In genomic region chr4:123463869-123464268, GRCh38 we compare ENCODE assay signal across 20 cellular contexts.
A peak's percentile ranks its signal among the peaks of the same experiment; 100 is the strongest.
DNase-seq lines count a peak whose midpoint lies in the region; ATAC-seq and TF ChIP-seq lines count a peak whose summit lies in the region.
"Had no signal": no experiment of that assay in that cellular context is flagged by ENCODE, and none has a peak within 500 bp of the region (broad histone marks: within the 10 kb centered on the region; RNA-seq: fewer than 3 reads in every experiment).

No MANE protein-coding gene starts in this region.

- H3K9me3 ChIP-seq in DOHH2 (ENCODE audit: control insufficient read depth, insufficient read depth, low read length), result no peaks in the 10 kb centered on the region
- H3K9me3 ChIP-seq: SK-N-SH had no signal

- H3F3A ChIP-seq in DOHH2 (ENCODE audit: control insufficient read depth, insufficient read depth), result no peaks in the 10 kb centered on the region

- no peak overlapping the region for H3K27ac ChIP-seq in DOHH2 (ENCODE audit: low read depth, low read length)

- intact Hi-C loops in activated B cell treated with CpG ODN at 0.5 μM for 24 hours (cut with micrococcal nuclease), result no loop called here

- DNase-seq in activated B cell treated with CpG ODN at 0.5 μM for 24 hours (no peak), lung microvascular endothelial cell (ENCODE audit: low read depth in 2 of 2) (peak; percentile 15 to 52), SW480 (ENCODE audit: low spot score) (no peak)
- DNase-seq in stimulated activated naive B cell treated with anti-CD40 and anti-IgM and Interleukin-4, amounts not matched to agents 10 μg/mL and 1 μg/mL and 100 μg/mL, for 72 hours, result no peak
- DNase-seq in stimulated activated CD4-positive, alpha-beta T cell treated with anti-CD3 and anti-CD28 coated beads, Interleukin-2, amount 100 ng/mL, for 48 hours, result no peak
- DNase-seq: CD8-positive, alpha-beta T cell; GDM1; Karpas-422; NCI-H1417; NCI-H1694 treated with DMSO at 0.1 percent for 48 hours; NCI-H2081 treated with DMSO at 0.1 percent for 48 hours; NCI-H446; NCI-H526 treated with DMSO at 0.1 percent for 48 hours; PC-3; RPMI8226; SHP77; SK-N-SH had no signal

- H3K79me2 ChIP-seq in DOHH2 (ENCODE audit: control insufficient read depth, low read length), result no peaks in the 10 kb centered on the region

- no peak overlapping the region for H3K27ac Mint-ChIP-seq in activated B cell treated with CpG ODN at 0.5 μM for 24 hours
- H3K27ac Mint-ChIP-seq in stimulated activated naive B cell treated with anti-CD40 and anti-IgM and Interleukin-4, amounts not matched to agents 10 μg/mL and 1 μg/mL and 100 μg/mL, for 72 hours, result peak overlapping the region; percentile 44
- H3K27ac Mint-ChIP-seq: CD8-positive, alpha-beta T cell had no signal

- no peaks in the 10 kb centered on the region for H3K36me3 Mint-ChIP-seq in activated B cell treated with CpG ODN at 0.5 μM for 24 hours (ENCODE audit: low read depth)
- no peaks in the 10 kb centered on the region for H3K36me3 Mint-ChIP-seq in stimulated activated naive B cell treated with anti-CD40 and anti-IgM and Interleukin-4, amounts not matched to agents 10 μg/mL and 1 μg/mL and 100 μg/mL, for 72 hours
- H3K36me3 Mint-ChIP-seq: CD8-positive, alpha-beta T cell had no signal

- H3K27me3 Mint-ChIP-seq in activated B cell treated with CpG ODN at 0.5 μM for 24 hours, result no peaks in the 10 kb centered on the region
- H3K27me3 Mint-ChIP-seq in stimulated activated naive B cell treated with anti-CD40 and anti-IgM and Interleukin-4, amounts not matched to agents 10 μg/mL and 1 μg/mL and 100 μg/mL, for 72 hours, result no peaks in the 10 kb centered on the region

- no peaks in the 10 kb centered on the region for H3K27me3 ChIP-seq in DOHH2 (ENCODE audit: control insufficient read depth, low read length)

- no peaks in the 10 kb centered on the region for H3K9me3 Mint-ChIP-seq in activated B cell treated with CpG ODN at 0.5 μM for 24 hours
- H3K9me3 Mint-ChIP-seq in stimulated activated naive B cell treated with anti-CD40 and anti-IgM and Interleukin-4, amounts not matched to agents 10 μg/mL and 1 μg/mL and 100 μg/mL, for 72 hours, result no peaks in the 10 kb centered on the region
- H3K9me3 Mint-ChIP-seq: CD8-positive, alpha-beta T cell had no signal

- peaks cover 21% of the 10 kb centered on the region for H3K4me1 Mint-ChIP-seq in activated B cell treated with CpG ODN at 0.5 μM for 24 hours
- H3K4me1 Mint-ChIP-seq in stimulated activated naive B cell treated with anti-CD40 and anti-IgM and Interleukin-4, amounts not matched to agents 10 μg/mL and 1 μg/mL and 100 μg/mL, for 72 hours, result peaks cover 23 to 34% of the 10 kb centered on the region in 2 donors

- no peaks in the 10 kb centered on the region for H3K36me3 ChIP-seq in DOHH2 (ENCODE audit: control insufficient read depth, low read length)

- H3K4me1 ChIP-seq in DOHH2 (ENCODE audit: control insufficient read depth, low read length), result peaks cover 19% of the 10 kb centered on the region

- H3K4me3 ChIP-seq in DOHH2 (ENCODE audit: low read length), result peak overlapping the region; percentile 14; the same call in 1 of the 2 replicates

- H4K20me1 ChIP-seq in DOHH2 (ENCODE audit: control insufficient read depth, insufficient read depth, low read depth, low read length), result no peaks in the 10 kb centered on the region

- peak; percentile 28 for ATAC-seq in activated B cell treated with CpG ODN at 0.5 μM for 24 hours (ENCODE audit: low read depth)
- peak; percentile 80 to 86 for ATAC-seq in stimulated activated naive B cell treated with anti-CD40 and anti-IgM and Interleukin-4, amounts not matched to agents 10 μg/mL and 1 μg/mL and 100 μg/mL, for 72 hours (replicated peaks)
- no peak for ATAC-seq in HG03565 (IDR thresholded peaks at IDR 0.05; ENCODE audit: unreplicated experiment)
- ATAC-seq in GM18873 (IDR thresholded peaks at IDR 0.05; ENCODE audit: low FRiP score, unreplicated experiment), result no peak
- ATAC-seq: CD8-positive, alpha-beta T cell; PC-3 had no signal

- POLR2A ChIA-PET in activated B cell treated with CpG ODN at 0.5 μM for 24 hours (lab: Charles Lee), result no interaction called here

- peak overlapping the region; percentile 11 for H3K4me3 Mint-ChIP-seq in activated B cell treated with CpG ODN at 0.5 μM for 24 hours
- peak overlapping the region; percentile 14 to 48 for H3K4me3 Mint-ChIP-seq in stimulated activated naive B cell treated with anti-CD40 and anti-IgM and Interleukin-4, amounts not matched to agents 10 μg/mL and 1 μg/mL and 100 μg/mL, for 72 hours
- H3K4me3 Mint-ChIP-seq: CD8-positive, alpha-beta T cell had no signal

- H3K4me2 ChIP-seq in DOHH2 (ENCODE audit: low read length), result peak overlapping the region; percentile 52
- H3K4me2 ChIP-seq: SK-N-SH had no signal

- no peak for TF ChIP-seq CTCF in DOHH2 (IDR thresholded peaks at IDR 0.05; ENCODE audit: low read depth, low read length, poor library complexity, severe bottlenecking)
- no peak for TF ChIP-seq CTCF in activated B cell treated with CpG ODN at 0.5 μM for 24 hours (IDR thresholded peaks at IDR 0.05)

- CTCF ChIA-PET in activated B cell treated with CpG ODN at 0.5 μM for 24 hours (lab: Charles Lee), result no interaction called here

- no peaks in the 10 kb centered on the region for H3K9me2 ChIP-seq in DOHH2 (replicated peaks; ENCODE audit: control insufficient read depth, low read length)
- H3K9me2 ChIP-seq: SK-N-SH had no signal

Comparison
In these comparisons a context has a peak if more than half of its experiments do, and no peak if none do; other contexts are left out.
1. ATAC-seq: peak in activated B cell treated with CpG ODN at 0.5 μM for 24 hours (single experiment) and stimulated activated naive B cell treated with anti-CD40 and anti-IgM and Interleukin-4, amounts not matched to agents 10 μg/mL and 1 μg/mL and 100 μg/mL, for 72 hours (2 of 2); none in HG03565 (single experiment) and GM18873 (single experiment).
2. DNase-seq: peak in lung microvascular endothelial cell (2 of 2); none in activated B cell treated with CpG ODN at 0.5 μM for 24 hours (single experiment), stimulated activated naive B cell treated with anti-CD40 and anti-IgM and Interleukin-4, amounts not matched to agents 10 μg/mL and 1 μg/mL and 100 μg/mL, for 72 hours (single experiment), stimulated activated CD4-positive, alpha-beta T cell treated with anti-CD3 and anti-CD28 coated beads, Interleukin-2, amount 100 ng/mL, for 48 hours (0 of 2) and SW480 (single experiment).